ENCODE assay signal across 8 cellular contexts in the genomic region with DNA sequence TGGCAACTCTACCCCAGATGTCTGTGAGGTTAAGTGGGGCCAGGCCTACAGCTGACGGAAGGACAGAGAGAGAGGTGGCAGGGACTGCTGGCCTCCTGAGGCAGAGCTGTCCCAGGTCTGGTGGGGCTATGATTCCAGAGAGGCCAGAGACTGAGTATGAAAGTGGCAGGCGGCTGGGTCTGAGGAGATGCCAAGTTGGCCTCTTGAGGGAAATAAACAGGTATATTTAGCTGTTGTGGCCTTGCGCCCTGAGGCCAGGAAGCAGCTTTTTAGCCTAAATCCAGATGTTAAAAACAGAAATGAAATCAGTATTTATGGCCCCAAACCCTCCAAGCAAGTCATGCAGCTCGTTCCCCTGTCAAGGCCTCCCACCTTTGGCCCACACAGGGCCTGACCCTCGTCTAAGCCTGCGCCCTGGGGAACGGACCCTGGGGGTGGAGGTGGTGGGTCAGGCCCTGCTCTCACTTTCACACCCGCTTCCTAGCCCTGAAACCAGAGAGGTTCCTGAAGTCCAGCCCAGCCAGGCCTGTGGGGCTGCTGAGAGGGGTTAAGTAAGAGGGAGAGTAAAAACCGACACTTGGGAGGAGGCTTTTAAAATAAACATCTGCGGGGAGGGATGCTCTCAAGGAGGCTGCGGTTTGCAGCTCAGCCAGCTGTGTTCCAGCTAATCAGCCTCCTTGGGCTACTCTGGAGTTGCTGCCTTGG. TPM values are rescaled to one million over a fixed set of nuclear protein-coding genes. Genes with fewer than 3 reads are reported as not detected.
DNase-seq lines count a peak whose midpoint lies in the region; ATAC-seq and TF ChIP-seq lines count a peak whose summit lies in the region.

No MANE protein-coding gene starts in this region.

- peak overlapping the region in 1 of 7 donors; percentile 87 for H3K27ac Mint-ChIP-seq in CD14-positive monocyte

- H3K4me3 ChIP-seq in hepatocyte (no peak overlapping the region), upper lobe of right lung (no peak overlapping the region)

- no peak overlapping the region for H2AFZ ChIP-seq in hepatocyte

- H3K36me3 Mint-ChIP-seq in CD14-positive monocyte, result peaks cover 6% of the 10 kb centered on the region in 2 donors

- no peaks in the 10 kb centered on the region for H3K9me3 ChIP-seq in hepatocyte (ENCODE audit: low read depth)
- no peaks in the 10 kb centered on the region for H3K9me3 ChIP-seq in upper lobe of right lung

- DNase-seq in GM13977 (ENCODE audit: low spot score) (peak; percentile 46), SIG-M5 treated with dmso at 0.1 percent for 504 hours (lab: John Stamatoyannopoulos, UW; ENCODE audit: unreplicated experiment) (peak; percentile 84), hepatocyte (ENCODE audit: low spot score) (peak; percentile 52), upper lobe of right lung (no peak), CD14-positive monocyte (ENCODE audit: low spot score) (no peak), SHP77 treated with DMSO at 0.1 percent for 48 hours (lab: John Stamatoyannopoulos, UW) (no peak), NCI-H446 treated with DMSO at 0.1 percent for 48 hours (lab: John Stamatoyannopoulos, UW) (no peak)

- H3K36me3 ChIP-seq in hepatocyte (replicated peaks; ENCODE audit: insufficient read depth, low read depth) (no peaks in the 10 kb centered on the region), upper lobe of right lung (peaks cover 36% of the 10 kb centered on the region)

- peaks cover 5 to 31% (median 17%) of the 10 kb centered on the region in 3 donors for H3K27me3 Mint-ChIP-seq in CD14-positive monocyte (ENCODE audit: low read depth in 3 of 3)

- peak overlapping the region; percentile 70 for H3K4me2 ChIP-seq in hepatocyte

- no peaks in the 10 kb centered on the region for H4K20me1 ChIP-seq in hepatocyte (ENCODE audit: insufficient read depth, poor library complexity, severe bottlenecking)

- H3K4me3 Mint-ChIP-seq in CD14-positive monocyte, result no peak overlapping the region

- 47% methylated on average over 11 of the region's 11 CpGs for WGBS in hepatocyte (ENCODE audit: low lambda C conversion rate, missing lambda C conversion rate)

- H3K9me3 Mint-ChIP-seq in CD14-positive monocyte, result peaks cover 0 to 5% (median 0%) of the 10 kb centered on the region in 7 donors

- in situ Hi-C loops in GM13977 (cut with MboI; ENCODE audit: low pct_unique_long_range_greater_than_20kb, low sequenced_read_pairs, unreplicated experiment), result no loop called here

- ATAC-seq in HG02763 (IDR thresholded peaks at IDR 0.05; ENCODE audit: unreplicated experiment), result peak; percentile 36
- no peak for ATAC-seq in upper lobe of right lung

- peaks cover 18% of the 10 kb centered on the region for H3K4me1 Mint-ChIP-seq in CD14-positive monocyte

- TF ChIP-seq CTCF in GM13977 (IDR thresholded peaks at IDR 0.05; ENCODE audit: extremely low read depth, insufficient read depth, missing control alignments) (no peak), hepatocyte (IDR thresholded peaks at IDR 0.05; ENCODE audit: poor library complexity) (no peak), upper lobe of right lung (IDR thresholded peaks at IDR 0.05) (no peak), CD14-positive monocyte (IDR thresholded peaks at IDR 0.05) (no peak)

- peak overlapping the region; percentile 94 for H3K27ac ChIP-seq in hepatocyte
- peak overlapping the region; percentile 74 for H3K27ac ChIP-seq in upper lobe of right lung

- H3K27me3 ChIP-seq in hepatocyte (no peaks in the 10 kb centered on the region), upper lobe of right lung (no peaks in the 10 kb centered on the region)

- H3K9me2 ChIP-seq in hepatocyte (replicated peaks; ENCODE audit: insufficient read depth), result no peaks in the 10 kb centered on the region

- peaks cover 2% of the 10 kb centered on the region for H3K79me2 ChIP-seq in hepatocyte

- H3K4me1 ChIP-seq in hepatocyte (ENCODE audit: insufficient read depth), result peaks cover 29% of the 10 kb centered on the region
- H3K4me1 ChIP-seq in upper lobe of right lung, result peaks cover 22% of the 10 kb centered on the region

- intact Hi-C loops in upper lobe of right lung (cut with DNase I) (no loop called here), CD14-positive monocyte (cut with micrococcal nuclease) (no loop called here)

RNA-seq across cellular contexts. Expression of gene PCDHGC5, which starts 18.7 kb away (rescaled TPM):
- total RNA-seq in hepatocyte (0.92 and 1.1 TPM in 2 replicates), upper lobe of right lung (1.4 TPM)
- polyA plus RNA-seq in hepatocyte (0.16 TPM in 1 of 2 replicates, not detected in the other), CD14-positive monocyte (not detected)

RNA-seq across cellular contexts. Expression of gene PCDHGC4, which starts 22.7 kb away (rescaled TPM):
- total RNA-seq in hepatocyte (0.44 and 1.5 TPM in 2 replicates), upper lobe of right lung (1.8 TPM)
- polyA plus RNA-seq in hepatocyte (0.15 and 0.35 TPM in 2 replicates), CD14-positive monocyte (not detected)

RNA-seq across cellular contexts. Expression of gene PCDHGC3, which starts 31.8 kb away (rescaled TPM):
- total RNA-seq in hepatocyte (16.9 and 18.9 TPM in 2 replicates), upper lobe of right lung (109 TPM)
- polyA plus RNA-seq in hepatocyte (35.8 and 40.8 TPM in 2 replicates), CD14-positive monocyte (under 1 TPM in 1 of 2 donors, not detected in 1; 0.33 TPM)

Comparison
In these comparisons a context has a peak if more than half of its experiments do, and no peak if none do; other contexts are left out.
1. DNase-seq: peak in GM13977 (single experiment), SIG-M5 treated with dmso at 0.1 percent for 504 hours (single experiment) and hepatocyte (single experiment); none in upper lobe of right lung (single experiment), CD14-positive monocyte (single experiment), SHP77 treated with DMSO at 0.1 percent for 48 hours (single experiment) and NCI-H446 treated with DMSO at 0.1 percent for 48 hours (single experiment).